ENCODE assay signal across 12 cellular contexts in the genomic region with DNA sequence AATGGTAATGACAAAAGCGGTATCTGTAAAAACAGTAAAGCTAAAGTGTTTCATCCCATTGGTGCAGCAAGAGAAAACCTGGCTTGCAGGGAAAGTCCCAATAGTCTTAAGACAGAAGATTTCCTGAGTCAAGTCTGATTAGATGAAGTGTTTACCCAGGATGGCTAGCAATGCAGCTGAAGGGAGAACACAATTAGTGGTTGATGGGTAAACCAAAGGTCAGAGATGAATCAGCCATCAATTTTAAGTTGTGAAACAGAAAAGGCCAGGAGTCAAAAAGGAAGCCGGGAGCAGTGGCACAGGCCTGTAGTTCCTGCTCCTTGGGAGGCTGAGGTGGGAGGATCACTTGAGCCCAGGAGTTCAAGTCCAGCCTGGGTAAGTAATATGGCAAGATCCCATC. TPM values are rescaled to one million over a fixed set of nuclear protein-coding genes. Genes with fewer than 3 reads are reported as not detected.
A peak's percentile ranks its signal among the peaks of the same experiment; 100 is the strongest.
DNase-seq lines count a peak whose midpoint lies in the region; FAIRE-seq and TF ChIP-seq lines count a peak whose summit lies in the region.
"Had no signal": no experiment of that assay in that cellular context is flagged by ENCODE, and none has a peak within 500 bp of the region (broad histone marks: within the 10 kb centered on the region; RNA-seq: fewer than 3 reads in every experiment).

No MANE protein-coding gene starts in this region.

- no peaks in the 10 kb centered on the region for H4K20me1 ChIP-seq in endothelial cell of umbilical vein (replicated peaks; ENCODE audit: control insufficient read depth, extremely low read depth, insufficient read depth, low read length)

- peaks cover 5% of the 10 kb centered on the region for H3K36me3 Mint-ChIP-seq in glutamatergic neuron (ENCODE audit: unreplicated experiment)

- peak; percentile 90 for FAIRE-seq in endothelial cell of umbilical vein (lab: Jason Lieb, UNC)
- FAIRE-seq in D721Med (lab: Jason Lieb, UNC), result no peak

- no peak overlapping the region for H3K4me2 ChIP-seq in endothelial cell of umbilical vein (ENCODE audit: insufficient read depth, low read length)

- intact Hi-C loops in endothelial cell of umbilical vein (cut with micrococcal nuclease), result no loop called here

- no peaks in the 10 kb centered on the region for H3K79me2 ChIP-seq in endothelial cell of umbilical vein (ENCODE audit: control insufficient read depth, insufficient read depth, low read length)

- H2AFZ ChIP-seq in endothelial cell of umbilical vein (ENCODE audit: low read depth, low read length), result no peak overlapping the region

- no peak overlapping the region for H3K4me3 ChIP-seq in GM12865 (ENCODE audit: low read depth, low read length)
- H3K4me3 ChIP-seq in endothelial cell of umbilical vein (replicated peaks in 1 of 3; ENCODE audit: insufficient read depth in 1 of 3, low read depth in 1 of 3, low read length in 3 of 3), result no peak overlapping the region
- H3K4me3 ChIP-seq: testis had no signal

- no peaks in the 10 kb centered on the region for H3K9me1 ChIP-seq in endothelial cell of umbilical vein (replicated peaks; ENCODE audit: control insufficient read depth, extremely low read depth, insufficient read depth, low read length)

- H3K4me3 Mint-ChIP-seq in glutamatergic neuron (ENCODE audit: unreplicated experiment), result no peak overlapping the region
- H3K4me3 Mint-ChIP-seq: activated B cell treated with CpG ODN at 0.5 μM for 24 hours had no signal

- no peak overlapping the region for H3K27ac Mint-ChIP-seq in glutamatergic neuron (ENCODE audit: unreplicated experiment)
- H3K27ac Mint-ChIP-seq: activated B cell treated with CpG ODN at 0.5 μM for 24 hours had no signal

- no peak for TF ChIP-seq POLR2A in endothelial cell of umbilical vein (IDR thresholded peaks at IDR 0.05; ENCODE audit: low read depth, low read length)

- H3K9me3 Mint-ChIP-seq in glutamatergic neuron (ENCODE audit: unreplicated experiment), result peaks cover 1% of the 10 kb centered on the region
- H3K9me3 Mint-ChIP-seq: activated B cell treated with CpG ODN at 0.5 μM for 24 hours had no signal

- no peaks in the 10 kb centered on the region for H3K27me3 ChIP-seq in endothelial cell of umbilical vein (ENCODE audit: control insufficient read depth in 2 of 2, insufficient read depth in 2 of 2, low read length in 2 of 2)
- H3K27me3 ChIP-seq: testis had no signal

- dilution Hi-C loops in endothelial cell of umbilical vein (cut with MboI; ENCODE audit: extremely low pct_ligation_motif_present, low sequenced_read_pairs), result no loop called here

- CTCF ChIA-PET in endothelial cell of umbilical vein (lab: Charles Lee), result no interaction called here

- DNase-seq in GM12865 (ENCODE audit: low read depth) (peak; percentile 25), M059J (ENCODE audit: low read depth) (peak; percentile 94), endothelial cell of umbilical vein (ENCODE audit: low read depth, low spot score) (peak; percentile 59), renal cortical epithelial cell (ENCODE audit: low read depth) (peak; percentile 96), glutamatergic neuron (no peak), D721Med (ENCODE audit: insufficient read length, low spot score) (no peak), NCI-H128 (lab: John Stamatoyannopoulos, UW; ENCODE audit: unreplicated experiment) (no peak)
- DNase-seq in activated CD4-positive, CD25-positive, alpha-beta regulatory T cell treated with anti-CD3 and anti-CD28 coated beads, Interleukin-2, amount 50 U/mL, for 72 hours, result no peak
- DNase-seq: activated B cell treated with CpG ODN at 0.5 μM for 24 hours; naive thymus-derived CD4-positive, alpha-beta T cell; NCI-H1048; testis had no signal

- H3K4me1 ChIP-seq in endothelial cell of umbilical vein (ENCODE audit: control insufficient read depth, extremely low read depth, insufficient read depth, low read length), result peaks cover 3% of the 10 kb centered on the region
- H3K4me1 ChIP-seq: testis had no signal

- POLR2A ChIA-PET in endothelial cell of umbilical vein (lab: Charles Lee), result no interaction called here

- peaks cover 23 to 25% of the 10 kb centered on the region in 2 experiments for H3K36me3 ChIP-seq in endothelial cell of umbilical vein (ENCODE audit: control insufficient read depth in 2 of 2, extremely low read depth in 1 of 2, insufficient read depth in 2 of 2, low read length in 2 of 2)

- H3K9me3 ChIP-seq in endothelial cell of umbilical vein (replicated peaks; ENCODE audit: control insufficient read depth, insufficient read depth, low read length), result no peaks in the 10 kb centered on the region
- H3K9me3 ChIP-seq: testis had no signal

- H3K4me1 Mint-ChIP-seq in glutamatergic neuron (ENCODE audit: low read depth, unreplicated experiment), result no peaks in the 10 kb centered on the region

- TF ChIP-seq CTCF in GM12865 (IDR thresholded peaks at IDR 0.05; ENCODE audit: insufficient read depth, low read depth, low read length, missing control alignments) (no peak), endothelial cell of umbilical vein (IDR thresholded peaks at IDR 0.05; ENCODE audit: extremely low read depth in 1 of 2, insufficient read depth in 1 of 2, low read depth in 1 of 2, low read length in 2 of 2) (no peak), glutamatergic neuron (IDR thresholded peaks at IDR 0.05; ENCODE audit: partially characterized antibody, unreplicated experiment) (no peak), D721Med (IDR thresholded peaks at IDR 0.05; ENCODE audit: insufficient read depth, missing control alignments) (no peak)

- no peak overlapping the region for H3K9ac ChIP-seq in endothelial cell of umbilical vein (replicated peaks; ENCODE audit: extremely low read depth, insufficient read depth, low read length)

- no peak overlapping the region for H3K27ac ChIP-seq in endothelial cell of umbilical vein (ENCODE audit: insufficient read depth, low read depth, low read length)
- H3K27ac ChIP-seq: testis had no signal

- BruUV-seq in endothelial cell of umbilical vein (replicated peaks; lab: Mats Ljungman, UMichigan), result no TSS peak

- peaks cover 2% of the 10 kb centered on the region for H3K27me3 Mint-ChIP-seq in glutamatergic neuron (ENCODE audit: unreplicated experiment)
- H3K27me3 Mint-ChIP-seq: activated B cell treated with CpG ODN at 0.5 μM for 24 hours; naive thymus-derived CD4-positive, alpha-beta T cell had no signal

TF ChIP-seq in endothelial cell of umbilical vein, 7 proteins besides CTCF, POLR2A, EP300 and RAD21:
- TF ChIP-seq FOS (IDR thresholded peaks at IDR 0.05; ENCODE audit: borderline replicate concordance, insufficient read depth, low read length) (peak; percentile 18), JUN (IDR thresholded peaks at IDR 0.05; ENCODE audit: borderline replicate concordance, insufficient read depth, insufficient read length, low read depth) (no peak), MYC (IDR thresholded peaks at IDR 0.05; ENCODE audit: low read depth, low read length) (no peak), GATA2 (IDR thresholded peaks at IDR 0.05; ENCODE audit: insufficient read depth, insufficient read length, low read depth, low read length) (peak; percentile 27), POLR2AphosphoS5 (IDR thresholded peaks at IDR 0.05; ENCODE audit: insufficient read depth, low read depth, low read length) (no peak)
- TF ChIP-seq, protein P1, sequence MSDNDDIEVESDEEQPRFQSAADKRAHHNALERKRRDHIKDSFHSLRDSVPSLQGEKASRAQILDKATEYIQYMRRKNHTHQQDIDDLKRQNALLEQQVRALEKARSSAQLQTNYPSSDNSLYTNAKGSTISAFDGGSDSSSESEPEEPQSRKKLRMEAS (IDR thresholded peaks at IDR 0.05; ENCODE audit: insufficient read depth, insufficient read length), result no peak

RNA-seq across cellular contexts. Expression of a gene that starts 52.6 kb away (rescaled TPM):
- 151 and 164 TPM in 2 replicates for total RNA-seq in M059J (2014; rRNA removed; shearing (Covaris generic))
- total RNA-seq in endothelial cell of umbilical vein (155 and 156 TPM in 2 replicates), renal cortical epithelial cell (206 and 564 TPM in 2 replicates), glutamatergic neuron (ENCODE audit: unreplicated experiment) (59.2 TPM)
- polyA plus RNA-seq in endothelial cell of umbilical vein, result 78.3 and 86.2 TPM in 2 replicates
- 78.5 and 90.5 TPM in 2 replicates for polyA plus RNA-seq in endothelial cell of umbilical vein (2011; cell fraction: cytosol; rRNA removed)
- polyA plus RNA-seq in endothelial cell of umbilical vein (2011; cell fraction: nucleus; rRNA removed), result 71.0 and 74.8 TPM in 2 replicates
- 116 and 118 TPM in 2 replicates for polyA plus RNA-seq in endothelial cell of umbilical vein (2012)
- polyA minus RNA-seq in endothelial cell of umbilical vein, result 333 and 342 TPM in 2 replicates
- polyA minus RNA-seq in endothelial cell of umbilical vein (2011; cell fraction: cytosol; rRNA and poly(A)+ RNA removed), result 76.4 TPM
- 163 and 229 TPM in 2 replicates for polyA minus RNA-seq in endothelial cell of umbilical vein (2011; cell fraction: nucleus; rRNA and poly(A)+ RNA removed)

Comparison
In these comparisons a context has a peak if more than half of its experiments do, and no peak if none do; other contexts are left out.
1. DNase-seq: peak in GM12865 (single experiment), M059J (single experiment), endothelial cell of umbilical vein (single experiment) and renal cortical epithelial cell (single experiment); none in activated CD4-positive, CD25-positive, alpha-beta regulatory T cell treated with anti-CD3 and anti-CD28 coated beads, Interleukin-2, amount 50 U/mL, for 72 hours (single experiment), glutamatergic neuron (single experiment), D721Med (single experiment) and NCI-H128 (single experiment).